ENCODE assay signal across 15 cellular contexts in the genomic region with DNA sequence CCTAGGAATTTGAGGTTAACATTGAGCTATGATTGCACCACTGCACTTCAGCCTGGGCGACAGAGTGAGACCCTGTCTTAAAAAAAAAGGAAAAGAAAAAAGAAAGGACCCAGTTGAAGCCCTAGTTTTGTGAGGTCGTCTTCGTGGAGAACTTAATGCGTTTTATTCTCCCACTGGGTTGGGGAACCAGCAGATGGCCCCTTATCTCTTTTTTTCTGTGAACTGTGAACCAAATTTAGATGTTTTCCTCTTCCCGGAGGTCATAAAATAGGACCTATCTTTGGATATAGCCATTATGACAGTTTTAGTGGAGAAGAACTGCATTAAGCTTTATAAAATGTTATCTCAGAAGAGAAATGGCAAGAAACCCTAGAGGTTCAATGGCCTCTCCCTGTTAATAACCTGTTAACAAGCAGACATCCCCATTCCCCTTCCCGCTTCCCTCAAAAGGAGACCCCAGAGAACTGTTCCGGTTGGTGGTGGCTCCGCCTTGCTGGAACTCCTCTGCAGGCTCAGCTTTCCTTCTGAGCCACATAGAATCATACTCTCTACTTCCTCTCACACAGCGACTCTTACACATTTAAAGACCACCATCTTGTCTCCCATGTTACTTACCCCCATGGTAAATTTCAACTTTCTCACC. TPM values are rescaled to one million over a fixed set of nuclear protein-coding genes. Genes with fewer than 3 reads are reported as not detected.
DNase-seq lines count a peak whose midpoint lies in the region; ATAC-seq and TF ChIP-seq lines count a peak whose summit lies in the region.
"Had no signal": no experiment of that assay in that cellular context is flagged by ENCODE, and none has a peak within 500 bp of the region (broad histone marks: within the 10 kb centered on the region; RNA-seq: fewer than 3 reads in every experiment).

No MANE protein-coding gene starts in this region.

- no peak for DNase-seq in CD4-positive, alpha-beta T cell
- DNase-seq in adipocyte (ENCODE audit: low read depth) (no peak), testis (no peak), sciatic nerve (ENCODE audit: low spot score) (no peak), A673 (ENCODE audit: low spot score) (no peak)
- no peak for DNase-seq in naive thymus-derived CD8-positive, alpha-beta T cell
- DNase-seq: BE2C, DMS 273 treated with DMSO at 0.1 percent for 48 hours, HFFc6, Karpas-422, MM.1S, NCI-H1105, NCI-H1694 treated with DMSO at 0.1 percent for 48 hours, NCI-H446 had no signal

- ATAC-seq in CD4-positive, alpha-beta T cell (ENCODE audit: poor library complexity) = no peak
- ATAC-seq in naive thymus-derived CD8-positive, alpha-beta T cell = no peak
- ATAC-seq in sciatic nerve = no peak
- no peak for ATAC-seq in HG02885 (IDR thresholded peaks at IDR 0.05; ENCODE audit: poor library complexity, unreplicated experiment)

- no peak for TF ChIP-seq CTCF in CD4-positive, alpha-beta T cell (IDR thresholded peaks at IDR 0.05)
- TF ChIP-seq CTCF in testis (IDR thresholded peaks at IDR 0.05) (no peak), A673 (conservative IDR thresholded peaks at IDR 0.05; ENCODE audit: low read depth, low read length) (no peak)

- H3K36me3 Mint-ChIP-seq in CD4-positive, alpha-beta T cell (ENCODE audit: low read depth) = peaks cover 4% of the 10 kb centered on the region
- H3K36me3 Mint-ChIP-seq in naive thymus-derived CD8-positive, alpha-beta T cell = peaks cover 0 to 6% (median 2%) of the 10 kb centered on the region in 3 donors

- no peak overlapping the region for H3K4me3 Mint-ChIP-seq in CD4-positive, alpha-beta T cell
- no peak overlapping the region for H3K4me3 Mint-ChIP-seq in naive thymus-derived CD8-positive, alpha-beta T cell
- H3K4me3 Mint-ChIP-seq: HFFc6 had no signal

- peaks cover 56% of the 10 kb centered on the region for H3K4me1 Mint-ChIP-seq in CD4-positive, alpha-beta T cell (ENCODE audit: low read depth)
- peaks cover 30 to 79% (median 51%) of the 10 kb centered on the region in 4 donors for H3K4me1 Mint-ChIP-seq in naive thymus-derived CD8-positive, alpha-beta T cell

- H3K9me3 ChIP-seq in CD4-positive, alpha-beta T cell (ENCODE audit: control insufficient read depth, low read length) = no peaks in the 10 kb centered on the region
- no peaks in the 10 kb centered on the region for H3K9me3 ChIP-seq in adipocyte (ENCODE audit: control insufficient read depth, low read length)
- H3K9me3 ChIP-seq in testis = no peaks in the 10 kb centered on the region
- no peaks in the 10 kb centered on the region for H3K9me3 ChIP-seq in A673 (ENCODE audit: low read depth, low read length, poor library complexity, severe bottlenecking)
- H3K9me3 ChIP-seq: BE2C had no signal

- H3K4me3 ChIP-seq in adipocyte (ENCODE audit: low read length) (peak overlapping the region; percentile 62), testis (no peak overlapping the region), A673 (ENCODE audit: low read depth, low read length, poor library complexity, severe bottlenecking) (no peak overlapping the region)

- H3K9me3 Mint-ChIP-seq in CD4-positive, alpha-beta T cell = no peaks in the 10 kb centered on the region
- no peaks in the 10 kb centered on the region for H3K9me3 Mint-ChIP-seq in naive thymus-derived CD8-positive, alpha-beta T cell
- H3K9me3 Mint-ChIP-seq: HFFc6 had no signal

- peak overlapping the region; percentile 44 for H3K9ac ChIP-seq in adipocyte (ENCODE audit: low read length)

- WGBS in testis, 2 donors = 48 to 59% methylated on average over 9 of the region's 9 CpGs

- POLR2A ChIA-PET in CD4-positive, alpha-beta T cell (lab: Charles Lee) = no interaction called here
- POLR2A ChIA-PET in naive thymus-derived CD8-positive, alpha-beta T cell (lab: Charles Lee) = interaction anchor here (1.6 kb wide), 1 partner anchor 23 kb away, joined by 5 read pairs; a partner anchor contains a TSS
- POLR2A ChIA-PET in A673 (lab: Charles Lee; ENCODE audit: low non-redundant PET) = no interaction called here

- no TSS peak for BruUV-seq in A673 (replicated peaks; lab: Mats Ljungman, UMichigan)

- CTCF ChIA-PET in CD4-positive, alpha-beta T cell (lab: Charles Lee) = no interaction called here
- CTCF ChIA-PET in A673 (lab: Charles Lee) = interaction anchor here (0.9 kb wide), 1 partner anchor 31 kb away, joined by 3 read pairs; no protein-coding TSS in a partner anchor

- intact Hi-C loops in CD4-positive, alpha-beta T cell (cut with DNase I, micrococcal nuclease) = no loop called here
- intact Hi-C loops in testis (cut with DNase I; ENCODE audit: low total_unique reads) (no loop called here), sciatic nerve (cut with DNase I) (no loop called here), A673 (cut with micrococcal nuclease; ENCODE audit: unreplicated experiment) (no loop called here)

- H3K4me1 ChIP-seq in adipocyte (ENCODE audit: control insufficient read depth, insufficient read depth, low read length) (peaks cover 36% of the 10 kb centered on the region), testis (peaks cover 40% of the 10 kb centered on the region), A673 (ENCODE audit: insufficient read depth, low read length, poor library complexity, severe bottlenecking) (peaks cover 6% of the 10 kb centered on the region)

- H3K27ac Mint-ChIP-seq in CD4-positive, alpha-beta T cell = peak overlapping the region; percentile 28
- peak overlapping the region in 8 of 10 donors; percentile 8 to 86 (median 45) for H3K27ac Mint-ChIP-seq in naive thymus-derived CD8-positive, alpha-beta T cell
- H3K27ac Mint-ChIP-seq: HFFc6 had no signal

- H3K27me3 ChIP-seq in CD4-positive, alpha-beta T cell (ENCODE audit: control insufficient read depth, insufficient read depth, low read length) = no peaks in the 10 kb centered on the region
- H3K27me3 ChIP-seq in adipocyte (replicated peaks; ENCODE audit: control insufficient read depth, insufficient read depth, low read length) = no peaks in the 10 kb centered on the region
- H3K27me3 ChIP-seq in testis = no peaks in the 10 kb centered on the region
- no peaks in the 10 kb centered on the region for H3K27me3 ChIP-seq in A673 (replicated peaks; ENCODE audit: insufficient read depth, low read depth, low read length, poor library complexity)
- H3K27me3 ChIP-seq: BE2C had no signal

- no peak for TF ChIP-seq POLR2A in testis (IDR thresholded peaks at IDR 0.05)

- no peaks in the 10 kb centered on the region for H3K27me3 Mint-ChIP-seq in CD4-positive, alpha-beta T cell
- H3K27me3 Mint-ChIP-seq in naive thymus-derived CD8-positive, alpha-beta T cell = peaks cover 0 to 1% (median 0%) of the 10 kb centered on the region in 5 donors

- H3K27ac ChIP-seq in CD4-positive, alpha-beta T cell (ENCODE audit: low read depth, low read length) = no peak overlapping the region
- peak overlapping the region; percentile 16 to 64 for H3K27ac ChIP-seq in testis
- no peak overlapping the region for H3K27ac ChIP-seq in A673 (ENCODE audit: low read depth, low read length, poor library complexity, severe bottlenecking)

- H3K36me3 ChIP-seq in adipocyte (ENCODE audit: control insufficient read depth, insufficient read depth, low read length, severe bottlenecking) (no peaks in the 10 kb centered on the region), testis (ENCODE audit: low read depth, missing control alignments) (no peaks in the 10 kb centered on the region), A673 (ENCODE audit: insufficient read depth, low read length, poor library complexity, severe bottlenecking) (no peaks in the 10 kb centered on the region)
- H3K36me3 ChIP-seq: BE2C had no signal

RNA-seq across cellular contexts. Expression of a gene that starts 23.6 kb away (rescaled TPM):
- total RNA-seq in CD4-positive, alpha-beta T cell = 10 to 100 TPM in 1 of 2 experiments, 1 to 10 TPM in 1; 9.0 to 10.9 TPM
- total RNA-seq in naive thymus-derived CD8-positive, alpha-beta T cell = 10 to 100 TPM; 13.0 to 15.1 TPM
- 10 to 100 TPM in 1 of 3 donors, 1 to 10 TPM in 2; 4.5 to 12.1 (median 7.8) TPM for polyA plus RNA-seq in naive thymus-derived CD8-positive, alpha-beta T cell
- total RNA-seq in testis (10 to 100 TPM; 18.4 to 18.7 TPM), sciatic nerve (12.6 TPM), A673 (2021) (2.8 and 2.9 TPM in 2 replicates)
- 9.8 TPM for polyA plus RNA-seq in testis (ENCODE audit: insufficient read depth, low read depth, low replicate concordance)

RNA-seq across cellular contexts. Expression of a gene that starts 39.9 kb away (rescaled TPM):
- 10 to 100 TPM; 39.8 to 44.6 TPM for total RNA-seq in CD4-positive, alpha-beta T cell
- 10 to 100 TPM; 29.0 to 32.5 TPM for total RNA-seq in naive thymus-derived CD8-positive, alpha-beta T cell
- polyA plus RNA-seq in naive thymus-derived CD8-positive, alpha-beta T cell = 10 to 100 TPM; 28.8 to 45.3 (median 37.7) TPM
- total RNA-seq in testis (10 to 100 TPM; 35.0 to 42.7 TPM), sciatic nerve (48.8 TPM), A673 (2021) (42.5 and 43.5 TPM in 2 replicates)
- polyA plus RNA-seq in testis (ENCODE audit: insufficient read depth, low read depth, low replicate concordance) = 29.4 TPM

Comparison
In these comparisons a context has a peak if more than half of its experiments do, and no peak if none do; other contexts are left out.
1. H3K27ac ChIP-seq: peak in testis (2 of 2); none in CD4-positive, alpha-beta T cell (single experiment) and A673 (single experiment).